Comparison of ENCODE assay signal across 1 cellular context in genomic region chr16:2295056-2295798, GRCh38.
A peak's percentile ranks its signal among the peaks of the same experiment; 100 is the strongest.
TF ChIP-seq lines count a peak whose summit lies in the region.

No MANE protein-coding gene starts in this region.

TF ChIP-seq in GM12878, 131 proteins besides CTCF, POLR2A, EP300 and RAD21 (continues in another document):
- TF ChIP-seq SMC3 (IDR thresholded peaks at IDR 0.05; ENCODE audit: borderline replicate concordance, low read length) (peak; percentile 18; the same call in 1 of the 2 replicates), STAT3 (IDR thresholded peaks at IDR 0.05; ENCODE audit: low read depth, low read length) (no peak), PAX5 (IDR thresholded peaks at IDR 0.05; ENCODE audit: borderline replicate concordance, low read depth, low read length) (peak; percentile 53; the same call in 1 of the 2 replicates), MLLT1 (IDR thresholded peaks at IDR 0.05) (peak; percentile 30; the same call in 1 of the 2 replicates), ZNF274 (IDR thresholded peaks at IDR 0.05; ENCODE audit: insufficient read depth, insufficient read length) (no peak), BCL11A (IDR thresholded peaks at IDR 0.05; ENCODE audit: low read depth, low read length) (peak; percentile 37; the same call in 1 of the 2 replicates), IRF4 (IDR thresholded peaks at IDR 0.05; ENCODE audit: low read depth, low read length) (peak; percentile 36; the same call in 1 of the 2 replicates), ATF3 (IDR thresholded peaks at IDR 0.05; ENCODE audit: borderline replicate concordance, extremely low read depth, low read depth, low read length) (no peak), MAX (IDR thresholded peaks at IDR 0.05; ENCODE audit: low read depth, low read length) (peak; percentile 89), USF2 (IDR thresholded peaks at IDR 0.05; ENCODE audit: borderline replicate concordance, low read depth, low read length) (peak; percentile 29; the same call in 1 of the 2 replicates), NBN (IDR thresholded peaks at IDR 0.05) (peak; percentile 87), SP1 (IDR thresholded peaks at IDR 0.05; ENCODE audit: low read depth, low read length) (peak; percentile 21), ZNF24 (IDR thresholded peaks at IDR 0.05) (no peak), ZNF207 (IDR thresholded peaks at IDR 0.05; ENCODE audit: borderline replicate concordance) (no peak), ZBTB4 (CRISPR knock-in tag; IDR thresholded peaks at IDR 0.05) (no peak), ATF7 (IDR thresholded peaks at IDR 0.05; ENCODE audit: low read depth) (peak; percentile 73), RB1 (IDR thresholded peaks at IDR 0.05; ENCODE audit: borderline replicate concordance) (no peak), ZZZ3 (IDR thresholded peaks at IDR 0.05; ENCODE audit: control insufficient read depth, insufficient read length, low read depth) (no peak), HDAC6 (IDR thresholded peaks at IDR 0.05; ENCODE audit: unreplicated experiment) (no peak), BACH1 (IDR thresholded peaks at IDR 0.05; ENCODE audit: borderline replicate concordance) (peak; percentile 49; the same call in 1 of the 2 replicates), GATAD2B (conservative IDR thresholded peaks at IDR 0.05; ENCODE audit: low read depth) (0 out of 2 replicates have a peak, but pooled peaks have one; percentile 39), SKIL (IDR thresholded peaks at IDR 0.05; ENCODE audit: low read depth, poor library complexity, severe bottlenecking) (peak; percentile 67), CHD2 (IDR thresholded peaks at IDR 0.05; ENCODE audit: borderline replicate concordance, low read depth, low read length) (peak; percentile 16; the same call in 1 of the 2 replicates), IKZF1 (conservative IDR thresholded peaks at IDR 0.05) (peak; percentile 52; the same call in 1 of the 2 replicates), YY1 (IDR thresholded peaks at IDR 0.05; ENCODE audit: low read depth, low read length) (no peak), TARDBP (IDR thresholded peaks at IDR 0.05; ENCODE audit: borderline replicate concordance) (no peak), BMI1 (IDR thresholded peaks at IDR 0.05; ENCODE audit: borderline replicate concordance) (no peak), E2F8 (IDR thresholded peaks at IDR 0.05; ENCODE audit: low read depth, partially characterized antibody) (no peak), SRF (IDR thresholded peaks at IDR 0.05; ENCODE audit: low read depth in 2 of 2, low read length in 2 of 2) (no peak), POLR2AphosphoS2 (IDR thresholded peaks at IDR 0.05; ENCODE audit: low read depth, low read length) (no peak), ESRRA (IDR thresholded peaks at IDR 0.05; ENCODE audit: low read length) (no peak), TCF7 (IDR thresholded peaks at IDR 0.05; ENCODE audit: borderline replicate concordance) (no peak), RELB (IDR thresholded peaks at IDR 0.05; ENCODE audit: low read depth) (peak; percentile 58; the same call in 1 of the 2 replicates), MEF2B (IDR thresholded peaks at IDR 0.05; ENCODE audit: partially characterized antibody, poor library complexity, severe bottlenecking) (peak; percentile 90), SIN3A (IDR thresholded peaks at IDR 0.05; ENCODE audit: low read depth, low read length) (peak; percentile 47; the same call in 1 of the 2 replicates), TBL1XR1 (IDR thresholded peaks at IDR 0.05; ENCODE audit: low read depth, low read length) (no peak), MTA2 (IDR thresholded peaks at IDR 0.05; ENCODE audit: low read depth) (peak; percentile 59; the same call in 1 of the 2 replicates), RFX5 (IDR thresholded peaks at IDR 0.05; ENCODE audit: low read depth, low read length) (0 out of 2 replicates have a peak, but pooled peaks have one; percentile 45), MYC (IDR thresholded peaks at IDR 0.05; ENCODE audit: insufficient read depth, insufficient read length, insufficient replicate concordance, low read length, severe bottlenecking) (peak; percentile 59), MYB (IDR thresholded peaks at IDR 0.05; ENCODE audit: borderline replicate concordance, low read depth, low read length) (no peak), ZBTB11 (CRISPR knock-in tag; IDR thresholded peaks at IDR 0.05) (no peak), ZBTB33 (IDR thresholded peaks at IDR 0.05) (no peak)
